1 cellular context compared by ENCODE assay signal in the genomic region with DNA sequence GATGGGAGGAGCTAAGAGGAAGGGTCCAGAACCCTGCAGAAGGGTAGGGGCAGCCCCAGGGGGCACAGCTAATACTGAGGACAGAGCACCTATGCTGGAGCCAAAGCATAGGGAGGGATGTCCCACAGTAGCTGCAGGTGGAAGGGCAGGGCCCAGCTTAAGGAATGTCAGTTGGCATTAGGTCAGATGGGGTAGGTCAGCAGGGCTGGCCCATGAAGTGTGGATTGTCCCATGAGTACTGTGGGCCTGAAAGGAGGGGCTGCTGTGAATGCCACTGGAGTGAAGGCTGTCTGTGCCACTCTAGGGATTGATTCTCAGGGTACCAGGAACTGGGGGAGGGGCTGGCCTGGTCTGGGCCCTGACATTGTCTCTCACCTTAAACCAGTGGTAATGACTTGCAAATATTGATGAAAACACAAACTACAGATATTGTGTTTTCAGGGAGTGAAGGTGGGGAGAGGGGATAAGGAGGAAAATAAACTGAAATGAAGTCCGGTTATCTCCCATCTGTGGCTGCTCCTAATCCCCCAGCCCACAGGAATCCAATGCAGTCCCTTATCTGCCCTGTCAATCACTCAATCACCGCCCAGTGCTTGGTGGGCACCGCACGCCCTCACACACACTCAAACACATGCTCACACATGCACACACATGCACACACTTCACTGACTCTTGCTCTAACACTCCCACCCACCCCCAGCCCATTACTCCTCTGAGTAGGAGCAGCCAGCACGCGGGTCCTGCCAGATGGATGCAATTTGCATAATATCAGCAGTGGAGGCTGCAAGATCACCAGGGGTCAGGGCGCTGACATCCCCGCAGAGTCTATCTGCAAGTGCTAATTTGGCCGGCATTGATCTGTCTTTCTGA.
TF ChIP-seq lines count a peak whose summit lies in the region.

No MANE protein-coding gene starts in this region.

TF ChIP-seq in K562, 482 proteins besides CTCF, POLR2A, EP300 and RAD21 (continued from another document and continues in another):
- TF ChIP-seq, protein P1, sequence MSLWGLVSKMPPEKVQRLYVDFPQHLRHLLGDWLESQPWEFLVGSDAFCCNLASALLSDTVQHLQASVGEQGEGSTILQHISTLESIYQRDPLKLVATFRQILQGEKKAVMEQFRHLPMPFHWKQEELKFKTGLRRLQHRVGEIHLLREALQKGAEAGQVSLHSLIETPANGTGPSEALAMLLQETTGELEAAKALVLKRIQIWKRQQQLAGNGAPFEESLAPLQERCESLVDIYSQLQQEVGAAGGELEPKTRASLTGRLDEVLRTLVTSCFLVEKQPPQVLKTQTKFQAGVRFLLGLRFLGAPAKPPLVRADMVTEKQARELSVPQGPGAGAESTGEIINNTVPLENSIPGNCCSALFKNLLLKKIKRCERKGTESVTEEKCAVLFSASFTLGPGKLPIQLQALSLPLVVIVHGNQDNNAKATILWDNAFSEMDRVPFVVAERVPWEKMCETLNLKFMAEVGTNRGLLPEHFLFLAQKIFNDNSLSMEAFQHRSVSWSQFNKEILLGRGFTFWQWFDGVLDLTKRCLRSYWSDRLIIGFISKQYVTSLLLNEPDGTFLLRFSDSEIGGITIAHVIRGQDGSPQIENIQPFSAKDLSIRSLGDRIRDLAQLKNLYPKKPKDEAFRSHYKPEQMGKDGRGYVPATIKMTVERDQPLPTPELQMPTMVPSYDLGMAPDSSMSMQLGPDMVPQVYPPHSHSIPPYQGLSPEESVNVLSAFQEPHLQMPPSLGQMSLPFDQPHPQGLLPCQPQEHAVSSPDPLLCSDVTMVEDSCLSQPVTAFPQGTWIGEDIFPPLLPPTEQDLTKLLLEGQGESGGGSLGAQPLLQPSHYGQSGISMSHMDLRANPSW (CRISPR knock-in tag; IDR thresholded peaks at IDR 0.05): no peak
- peak in 1 of 2 experiments; percentile 97; a peak in 2 of 4 replicates for TF ChIP-seq RCOR1 (IDR thresholded peaks at IDR 0.05; ENCODE audit: borderline replicate concordance in 1 of 2, low read depth in 2 of 2, low read length in 2 of 2)
- TF ChIP-seq DDX20 (tag; IDR thresholded peaks at IDR 0.05; ENCODE audit: low read depth): no peak
- no peak for TF ChIP-seq EP400 (IDR thresholded peaks at IDR 0.05)
- no peak for TF ChIP-seq HNRNPH1 (optimal IDR thresholded peaks at IDR 0.05; ENCODE audit: low read depth, low read length)
- TF ChIP-seq, protein P2, sequence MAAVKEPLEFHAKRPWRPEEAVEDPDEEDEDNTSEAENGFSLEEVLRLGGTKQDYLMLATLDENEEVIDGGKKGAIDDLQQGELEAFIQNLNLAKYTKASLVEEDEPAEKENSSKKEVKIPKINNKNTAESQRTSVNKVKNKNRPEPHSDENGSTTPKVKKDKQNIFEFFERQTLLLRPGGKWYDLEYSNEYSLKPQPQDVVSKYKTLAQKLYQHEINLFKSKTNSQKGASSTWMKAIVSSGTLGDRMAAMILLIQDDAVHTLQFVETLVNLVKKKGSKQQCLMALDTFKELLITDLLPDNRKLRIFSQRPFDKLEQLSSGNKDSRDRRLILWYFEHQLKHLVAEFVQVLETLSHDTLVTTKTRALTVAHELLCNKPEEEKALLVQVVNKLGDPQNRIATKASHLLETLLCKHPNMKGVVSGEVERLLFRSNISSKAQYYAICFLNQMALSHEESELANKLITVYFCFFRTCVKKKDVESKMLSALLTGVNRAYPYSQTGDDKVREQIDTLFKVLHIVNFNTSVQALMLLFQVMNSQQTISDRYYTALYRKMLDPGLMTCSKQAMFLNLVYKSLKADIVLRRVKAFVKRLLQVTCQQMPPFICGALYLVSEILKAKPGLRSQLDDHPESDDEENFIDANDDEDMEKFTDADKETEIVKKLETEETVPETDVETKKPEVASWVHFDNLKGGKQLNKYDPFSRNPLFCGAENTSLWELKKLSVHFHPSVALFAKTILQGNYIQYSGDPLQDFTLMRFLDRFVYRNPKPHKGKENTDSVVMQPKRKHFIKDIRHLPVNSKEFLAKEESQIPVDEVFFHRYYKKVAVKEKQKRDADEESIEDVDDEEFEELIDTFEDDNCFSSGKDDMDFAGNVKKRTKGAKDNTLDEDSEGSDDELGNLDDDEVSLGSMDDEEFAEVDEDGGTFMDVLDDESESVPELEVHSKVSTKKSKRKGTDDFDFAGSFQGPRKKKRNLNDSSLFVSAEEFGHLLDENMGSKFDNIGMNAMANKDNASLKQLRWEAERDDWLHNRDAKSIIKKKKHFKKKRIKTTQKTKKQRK (IDR thresholded peaks at IDR 0.05; ENCODE audit: borderline replicate concordance, low read depth, low read length): no peak
- no peak for TF ChIP-seq FOXM1 (IDR thresholded peaks at IDR 0.05; ENCODE audit: low read depth)
- TF ChIP-seq FOXM1 (CRISPR knock-in tag; IDR thresholded peaks at IDR 0.05; ENCODE audit: low read depth): no peak
- TF ChIP-seq MAZ (CRISPR knock-in tag; conservative IDR thresholded peaks at IDR 0.05 in 1 of 2, IDR thresholded peaks at IDR 0.05 in 1 of 2): no peak
- no peak for TF ChIP-seq PCBP1 (IDR thresholded peaks at IDR 0.05; ENCODE audit: low read depth, low read length, poor library complexity, severe bottlenecking)
- TF ChIP-seq CBFA2T2 (conservative IDR thresholded peaks at IDR 0.05): 0 out of 2 replicates have a peak, but pooled peaks have one; percentile 10
- TF ChIP-seq, protein P3, sequence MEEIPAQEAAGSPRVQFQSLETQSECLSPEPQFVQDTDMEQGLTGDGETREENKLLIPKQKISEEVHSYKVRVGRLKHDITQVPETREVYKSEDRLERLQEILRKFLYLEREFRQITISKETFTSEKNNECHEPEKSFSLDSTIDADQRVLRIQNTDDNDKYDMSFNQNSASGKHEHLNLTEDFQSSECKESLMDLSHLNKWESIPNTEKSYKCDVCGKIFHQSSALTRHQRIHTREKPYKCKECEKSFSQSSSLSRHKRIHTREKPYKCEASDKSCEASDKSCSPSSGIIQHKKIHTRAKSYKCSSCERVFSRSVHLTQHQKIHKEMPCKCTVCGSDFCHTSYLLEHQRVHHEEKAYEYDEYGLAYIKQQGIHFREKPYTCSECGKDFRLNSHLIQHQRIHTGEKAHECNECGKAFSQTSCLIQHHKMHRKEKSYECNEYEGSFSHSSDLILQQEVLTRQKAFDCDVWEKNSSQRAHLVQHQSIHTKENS (CRISPR knock-in tag; IDR thresholded peaks at IDR 0.05): no peak
- TF ChIP-seq MTF1 (CRISPR knock-in tag; IDR thresholded peaks at IDR 0.05; ENCODE audit: borderline replicate concordance): no peak
- TF ChIP-seq GATA2 (CRISPR knock-in tag; IDR thresholded peaks at IDR 0.05): 0 out of 2 replicates have a peak, but pooled peaks have one; percentile 36
- TF ChIP-seq ZFP36 (IDR thresholded peaks at IDR 0.05; ENCODE audit: low read depth, low read length, partially characterized antibody): no peak
- 0 out of 2 replicates have a peak, but pooled peaks have one; percentile 33 for TF ChIP-seq DPF2 (IDR thresholded peaks at IDR 0.05)
- peak; percentile 70 to 96; a peak in 3 of 4 replicates for TF ChIP-seq TEAD1 (CRISPR knock-in tag; IDR thresholded peaks at IDR 0.05)
- no peak for TF ChIP-seq GATAD2A (IDR thresholded peaks at IDR 0.05)
- no peak for TF ChIP-seq PHB (CRISPR knock-in tag; IDR thresholded peaks at IDR 0.05)
- TF ChIP-seq NFE2 (IDR thresholded peaks at IDR 0.05; ENCODE audit: low read depth): peak; percentile 19; the same call in 1 of the 2 replicates
- TF ChIP-seq, protein P4, sequence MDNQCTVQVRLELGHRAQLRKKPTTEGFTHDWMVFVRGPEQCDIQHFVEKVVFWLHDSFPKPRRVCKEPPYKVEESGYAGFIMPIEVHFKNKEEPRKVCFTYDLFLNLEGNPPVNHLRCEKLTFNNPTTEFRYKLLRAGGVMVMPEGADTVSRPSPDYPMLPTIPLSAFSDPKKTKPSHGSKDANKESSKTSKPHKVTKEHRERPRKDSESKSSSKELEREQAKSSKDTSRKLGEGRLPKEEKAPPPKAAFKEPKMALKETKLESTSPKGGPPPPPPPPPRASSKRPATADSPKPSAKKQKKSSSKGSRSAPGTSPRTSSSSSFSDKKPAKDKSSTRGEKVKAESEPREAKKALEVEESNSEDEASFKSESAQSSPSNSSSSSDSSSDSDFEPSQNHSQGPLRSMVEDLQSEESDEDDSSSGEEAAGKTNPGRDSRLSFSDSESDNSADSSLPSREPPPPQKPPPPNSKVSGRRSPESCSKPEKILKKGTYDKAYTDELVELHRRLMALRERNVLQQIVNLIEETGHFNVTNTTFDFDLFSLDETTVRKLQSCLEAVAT (IDR thresholded peaks at IDR 0.05): peak in 1 of 2 experiments; percentile 80; a peak in 2 of 4 replicates
- TF ChIP-seq ERF (CRISPR knock-in tag; IDR thresholded peaks at IDR 0.05): no peak
- TF ChIP-seq ZNF316 (IDR thresholded peaks at IDR 0.05): no peak
- TF ChIP-seq NCOA2 (IDR thresholded peaks at IDR 0.05; ENCODE audit: partially characterized antibody in 2 of 2): no peak
- TF ChIP-seq NR1H2 (CRISPR knock-in tag; IDR thresholded peaks at IDR 0.05): no peak
- TF ChIP-seq TEAD2 (tag; IDR thresholded peaks at IDR 0.05): no peak
- no peak for TF ChIP-seq ZNF41 (CRISPR knock-in tag; conservative IDR thresholded peaks at IDR 0.05)
- peak; percentile 85 for TF ChIP-seq MEIS2 (IDR thresholded peaks at IDR 0.05; ENCODE audit: partially characterized antibody)
- TF ChIP-seq TGIF2 (CRISPR knock-in tag; IDR thresholded peaks at IDR 0.05): no peak
- no peak for TF ChIP-seq FOXP1 (CRISPR knock-in tag; IDR thresholded peaks at IDR 0.05)
- TF ChIP-seq KHSRP (IDR thresholded peaks at IDR 0.05): no peak
- no peak for TF ChIP-seq POLR2B (IDR thresholded peaks at IDR 0.05; ENCODE audit: low read depth, partially characterized antibody)
- TF ChIP-seq, protein P5, sequence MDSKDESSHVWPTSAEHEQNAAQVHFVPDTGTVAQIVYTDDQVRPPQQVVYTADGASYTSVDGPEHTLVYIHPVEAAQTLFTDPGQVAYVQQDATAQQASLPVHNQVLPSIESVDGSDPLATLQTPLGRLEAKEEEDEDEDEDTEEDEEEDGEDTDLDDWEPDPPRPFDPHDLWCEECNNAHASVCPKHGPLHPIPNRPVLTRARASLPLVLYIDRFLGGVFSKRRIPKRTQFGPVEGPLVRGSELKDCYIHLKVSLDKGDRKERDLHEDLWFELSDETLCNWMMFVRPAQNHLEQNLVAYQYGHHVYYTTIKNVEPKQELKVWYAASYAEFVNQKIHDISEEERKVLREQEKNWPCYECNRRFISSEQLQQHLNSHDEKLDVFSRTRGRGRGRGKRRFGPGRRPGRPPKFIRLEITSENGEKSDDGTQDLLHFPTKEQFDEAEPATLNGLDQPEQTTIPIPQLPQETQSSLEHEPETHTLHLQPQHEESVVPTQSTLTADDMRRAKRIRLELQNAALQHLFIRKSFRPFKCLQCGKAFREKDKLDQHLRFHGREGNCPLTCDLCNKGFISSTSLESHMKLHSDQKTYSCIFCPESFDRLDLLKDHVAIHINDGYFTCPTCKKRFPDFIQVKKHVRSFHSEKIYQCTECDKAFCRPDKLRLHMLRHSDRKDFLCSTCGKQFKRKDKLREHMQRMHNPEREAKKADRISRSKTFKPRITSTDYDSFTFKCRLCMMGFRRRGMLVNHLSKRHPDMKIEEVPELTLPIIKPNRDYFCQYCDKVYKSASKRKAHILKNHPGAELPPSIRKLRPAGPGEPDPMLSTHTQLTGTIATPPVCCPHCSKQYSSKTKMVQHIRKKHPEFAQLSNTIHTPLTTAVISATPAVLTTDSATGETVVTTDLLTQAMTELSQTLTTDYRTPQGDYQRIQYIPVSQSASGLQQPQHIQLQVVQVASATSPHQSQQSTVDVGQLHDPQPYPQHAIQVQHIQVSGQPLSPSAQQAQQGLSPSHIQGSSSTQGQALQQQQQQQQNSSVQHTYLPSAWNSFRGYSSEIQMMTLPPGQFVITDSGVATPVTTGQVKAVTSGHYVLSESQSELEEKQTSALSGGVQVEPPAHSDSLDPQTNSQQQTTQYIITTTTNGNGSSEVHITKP (IDR thresholded peaks at IDR 0.05; ENCODE audit: partially characterized antibody): no peak
- TF ChIP-seq SPI1 (IDR thresholded peaks at IDR 0.05; ENCODE audit: borderline replicate concordance, low read depth, low read length): no peak
- peak; percentile 49; the same call in 1 of the 2 replicates for TF ChIP-seq ARID1B (IDR thresholded peaks at IDR 0.05)
- TF ChIP-seq, protein P6, sequence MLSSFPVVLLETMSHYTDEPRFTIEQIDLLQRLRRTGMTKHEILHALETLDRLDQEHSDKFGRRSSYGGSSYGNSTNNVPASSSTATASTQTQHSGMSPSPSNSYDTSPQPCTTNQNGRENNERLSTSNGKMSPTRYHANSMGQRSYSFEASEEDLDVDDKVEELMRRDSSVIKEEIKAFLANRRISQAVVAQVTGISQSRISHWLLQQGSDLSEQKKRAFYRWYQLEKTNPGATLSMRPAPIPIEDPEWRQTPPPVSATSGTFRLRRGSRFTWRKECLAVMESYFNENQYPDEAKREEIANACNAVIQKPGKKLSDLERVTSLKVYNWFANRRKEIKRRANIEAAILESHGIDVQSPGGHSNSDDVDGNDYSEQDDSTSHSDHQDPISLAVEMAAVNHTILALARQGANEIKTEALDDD (IDR thresholded peaks at IDR 0.05): no peak
- TF ChIP-seq KDM1A (IDR thresholded peaks at IDR 0.05): peak; percentile 82
- TF ChIP-seq, protein P7, sequence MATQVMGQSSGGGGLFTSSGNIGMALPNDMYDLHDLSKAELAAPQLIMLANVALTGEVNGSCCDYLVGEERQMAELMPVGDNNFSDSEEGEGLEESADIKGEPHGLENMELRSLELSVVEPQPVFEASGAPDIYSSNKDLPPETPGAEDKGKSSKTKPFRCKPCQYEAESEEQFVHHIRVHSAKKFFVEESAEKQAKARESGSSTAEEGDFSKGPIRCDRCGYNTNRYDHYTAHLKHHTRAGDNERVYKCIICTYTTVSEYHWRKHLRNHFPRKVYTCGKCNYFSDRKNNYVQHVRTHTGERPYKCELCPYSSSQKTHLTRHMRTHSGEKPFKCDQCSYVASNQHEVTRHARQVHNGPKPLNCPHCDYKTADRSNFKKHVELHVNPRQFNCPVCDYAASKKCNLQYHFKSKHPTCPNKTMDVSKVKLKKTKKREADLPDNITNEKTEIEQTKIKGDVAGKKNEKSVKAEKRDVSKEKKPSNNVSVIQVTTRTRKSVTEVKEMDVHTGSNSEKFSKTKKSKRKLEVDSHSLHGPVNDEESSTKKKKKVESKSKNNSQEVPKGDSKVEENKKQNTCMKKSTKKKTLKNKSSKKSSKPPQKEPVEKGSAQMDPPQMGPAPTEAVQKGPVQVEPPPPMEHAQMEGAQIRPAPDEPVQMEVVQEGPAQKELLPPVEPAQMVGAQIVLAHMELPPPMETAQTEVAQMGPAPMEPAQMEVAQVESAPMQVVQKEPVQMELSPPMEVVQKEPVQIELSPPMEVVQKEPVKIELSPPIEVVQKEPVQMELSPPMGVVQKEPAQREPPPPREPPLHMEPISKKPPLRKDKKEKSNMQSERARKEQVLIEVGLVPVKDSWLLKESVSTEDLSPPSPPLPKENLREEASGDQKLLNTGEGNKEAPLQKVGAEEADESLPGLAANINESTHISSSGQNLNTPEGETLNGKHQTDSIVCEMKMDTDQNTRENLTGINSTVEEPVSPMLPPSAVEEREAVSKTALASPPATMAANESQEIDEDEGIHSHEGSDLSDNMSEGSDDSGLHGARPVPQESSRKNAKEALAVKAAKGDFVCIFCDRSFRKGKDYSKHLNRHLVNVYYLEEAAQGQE (CRISPR knock-in tag; IDR thresholded peaks at IDR 0.05; ENCODE audit: low read depth): no peak
- no peak for TF ChIP-seq SRSF3 (IDR thresholded peaks at IDR 0.05; ENCODE audit: insufficient read depth, low read length)
- peak; percentile 38 for TF ChIP-seq TCF3 (CRISPR knock-in tag; IDR thresholded peaks at IDR 0.05)
- peak in 1 of 2 experiments; percentile 51; a peak in 2 of 4 replicates for TF ChIP-seq HDAC1 (IDR thresholded peaks at IDR 0.05)
- TF ChIP-seq MAFG (tag; conservative IDR thresholded peaks at IDR 0.05): peak; percentile 57
- no peak for TF ChIP-seq L3MBTL2 (IDR thresholded peaks at IDR 0.05)
- TF ChIP-seq NR2C1 (IDR thresholded peaks at IDR 0.05): no peak
- TF ChIP-seq NR2C1 (tag; IDR thresholded peaks at IDR 0.05): no peak
- no peak for TF ChIP-seq FOXK2 (conservative IDR thresholded peaks at IDR 0.05 in 1 of 2, IDR thresholded peaks at IDR 0.05 in 1 of 2; ENCODE audit: low read depth in 2 of 2)
- TF ChIP-seq TEAD4 (IDR thresholded peaks at IDR 0.05; ENCODE audit: low read length): peak; percentile 83
- no peak for TF ChIP-seq TEAD4 (CRISPR knock-in tag; IDR thresholded peaks at IDR 0.05; ENCODE audit: borderline replicate concordance)
